In the genomic region with DNA sequence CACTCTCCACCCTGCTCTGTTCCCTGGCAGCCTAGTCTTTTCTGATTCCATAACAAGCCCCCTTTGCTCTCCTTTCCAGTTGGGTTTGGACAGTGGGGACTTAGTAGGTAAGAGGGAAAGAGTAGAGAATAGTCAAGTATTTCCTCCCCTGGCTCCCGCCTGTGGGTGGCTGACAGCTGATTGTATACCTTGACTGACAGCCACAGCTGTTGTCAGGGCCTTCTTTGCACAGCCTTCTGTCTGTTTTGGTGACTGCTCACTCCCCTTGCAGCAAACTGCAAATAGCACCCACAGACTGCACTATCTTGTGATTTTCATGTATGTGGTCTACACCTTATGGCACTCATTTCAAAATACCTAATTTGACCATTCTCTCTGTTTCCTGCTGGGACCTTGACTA, we compare ENCODE assay signal across 20 cellular contexts.
"Had no signal": no experiment of that assay in that cellular context is flagged by ENCODE, and none has a peak within 500 bp of the region (broad histone marks: within the 10 kb centered on the region; RNA-seq: fewer than 3 reads in every experiment).

No MANE protein-coding gene starts in this region.

- ATAC-seq: gastrocnemius medialis, heart right ventricle, left cardiac atrium, left lung, left ventricle myocardium superior, lower lobe of right lung, mucosa of descending colon had no signal

- H3K27ac ChIP-seq: coronary artery, dorsolateral prefrontal cortex, esophagus squamous epithelium, gastrocnemius medialis, heart right ventricle, left lung, lower lobe of right lung had no signal

- DNase-seq: dermis blood vessel endothelial cell; dorsolateral prefrontal cortex; effector CD4-positive, alpha-beta T cell; effector memory CD4-positive, alpha-beta T cell; esophagus squamous epithelium; foreskin fibroblast; foreskin melanocyte; gastrocnemius medialis; glutamatergic neuron; head of caudate nucleus; heart right ventricle; hippocampal formation; left cardiac atrium; left lung; left ventricle myocardium superior; lower lobe of right lung; mesenchymal stem cell; mucosa of descending colon had no signal

- H3K27me3 ChIP-seq: esophagus squamous epithelium, gastrocnemius medialis, heart right ventricle, left lung had no signal

- H3K9me3 ChIP-seq: esophagus squamous epithelium, gastrocnemius medialis, lower lobe of right lung had no signal

- H3K27ac Mint-ChIP-seq: mesothelial cell of epicardium had no signal

- H3K4me3 ChIP-seq: coronary artery, dorsolateral prefrontal cortex, esophagus squamous epithelium, gastrocnemius medialis, heart right ventricle, left lung, lower lobe of right lung, mucosa of descending colon had no signal

- H3K4me1 Mint-ChIP-seq: mesothelial cell of epicardium had no signal

- H3K36me3 ChIP-seq: esophagus squamous epithelium, gastrocnemius medialis, heart right ventricle, left lung, lower lobe of right lung had no signal

- H3K4me1 ChIP-seq: esophagus squamous epithelium, gastrocnemius medialis, heart right ventricle, left lung, lower lobe of right lung had no signal

- H3K4me3 Mint-ChIP-seq: mesothelial cell of epicardium had no signal
